8 cellular contexts compared by ENCODE assay signal in genomic region chrX:40104649-40105015, GRCh38. TPM values are rescaled to one million over a fixed set of nuclear protein-coding genes. Genes with fewer than 3 reads are reported as not detected.
DNase-seq lines count a peak whose midpoint lies in the region; ATAC-seq and TF ChIP-seq lines count a peak whose summit lies in the region.

No MANE protein-coding gene starts in this region.

- H3K4me1 ChIP-seq in hepatocyte (ENCODE audit: insufficient read depth) (peaks cover 58% of the 10 kb centered on the region), smooth muscle cell (ENCODE audit: low read depth) (peaks cover 55% of the 10 kb centered on the region)

- POLR2A ChIA-PET in activated CD8-positive, alpha-beta T cell treated with anti-CD3 and anti-CD28 coated beads, Interleukin-2, amount 10 ng/mL, durations not matched to agents 7 days and 5 days (lab: Charles Lee) = interaction anchor here (1.1 to 2.0 kb wide), 3 partner anchors 48 to 65 kb away, joined by 3 to 9 read pairs (median 6); no protein-coding TSS in a partner anchor

- WGBS in hepatocyte (ENCODE audit: low lambda C conversion rate, missing lambda C conversion rate) = 21% methylated on average over 37 of the region's 39 CpGs
- WGBS in smooth muscle cell (ENCODE audit: low lambda C conversion rate) = 3% methylated on average over 39 of the region's 39 CpGs

- no peaks in the 10 kb centered on the region for H3K36me3 ChIP-seq in hepatocyte (replicated peaks; ENCODE audit: insufficient read depth, low read depth)
- H3K36me3 ChIP-seq in smooth muscle cell (ENCODE audit: low read depth) = no peaks in the 10 kb centered on the region

- DNase-seq in activated CD8-positive, alpha-beta memory T cell treated with anti-CD3 and anti-CD28 coated beads, Interleukin-2, amount 10 ng/mL, durations not matched to agents 7 days and 5 days = no peak
- DNase-seq in activated CD8-positive, alpha-beta memory T cell treated with anti-CD3 and anti-CD28 coated beads, Interleukin-2, amount 50 U/mL, for 48 hours = no peak
- no peak for DNase-seq in activated CD8-positive, alpha-beta T cell treated with anti-CD3 and anti-CD28 coated beads, Interleukin-2, amount 10 ng/mL, durations not matched to agents 7 days and 5 days
- DNase-seq in hepatocyte (ENCODE audit: low spot score) (peak; percentile 82), smooth muscle cell (lab: John Stamatoyannopoulos, UW; ENCODE audit: unreplicated experiment) (peak; percentile 45), NCI-H345 (lab: John Stamatoyannopoulos, UW) (no peak)

- no peaks in the 10 kb centered on the region for H3K36me3 Mint-ChIP-seq in activated CD8-positive, alpha-beta memory T cell treated with anti-CD3 and anti-CD28 coated beads, Interleukin-2, amount 10 ng/mL, durations not matched to agents 7 days and 5 days
- no peaks in the 10 kb centered on the region for H3K36me3 Mint-ChIP-seq in activated CD8-positive, alpha-beta T cell treated with anti-CD3 and anti-CD28 coated beads, Interleukin-2, amount 10 ng/mL, durations not matched to agents 7 days and 5 days (ENCODE audit: low read depth)

- H3K4me3 ChIP-seq in hepatocyte = peak overlapping the region; percentile 38
- peak overlapping the region; percentile 74 for H3K4me3 ChIP-seq in smooth muscle cell

- peak; percentile 9 for ATAC-seq in activated CD8-positive, alpha-beta memory T cell treated with anti-CD3 and anti-CD28 coated beads, Interleukin-2, amount 10 ng/mL, durations not matched to agents 7 days and 5 days
- ATAC-seq in HG03354 (IDR thresholded peaks at IDR 0.05; ENCODE audit: poor library complexity, severe bottlenecking, unreplicated experiment) (peak; percentile 38), HG03442 (IDR thresholded peaks at IDR 0.05; ENCODE audit: unreplicated experiment) (no peak)
- ATAC-seq in activated CD8-positive, alpha-beta T cell treated with anti-CD3 and anti-CD28 coated beads, Interleukin-2, amount 10 ng/mL, durations not matched to agents 7 days and 5 days = peak; percentile 5

- H3K9ac ChIP-seq in smooth muscle cell (ENCODE audit: low read depth) = peak overlapping the region; percentile 38

- H3K9me2 ChIP-seq in hepatocyte (replicated peaks; ENCODE audit: insufficient read depth) = no peaks in the 10 kb centered on the region

- H3K9me3 ChIP-seq in hepatocyte (ENCODE audit: low read depth) (no peaks in the 10 kb centered on the region), smooth muscle cell (replicated peaks; ENCODE audit: low read depth) (no peaks in the 10 kb centered on the region)

- peaks cover 24% of the 10 kb centered on the region for H3F3A ChIP-seq in smooth muscle cell (ENCODE audit: low read depth)

- no peak overlapping the region for H3K27ac Mint-ChIP-seq in activated CD8-positive, alpha-beta memory T cell treated with anti-CD3 and anti-CD28 coated beads, Interleukin-2, amount 10 ng/mL, durations not matched to agents 7 days and 5 days
- no peak overlapping the region for H3K27ac Mint-ChIP-seq in activated CD8-positive, alpha-beta T cell treated with anti-CD3 and anti-CD28 coated beads, Interleukin-2, amount 10 ng/mL, durations not matched to agents 7 days and 5 days

- H2AFZ ChIP-seq in hepatocyte = no peak overlapping the region
- no peak overlapping the region for H2AFZ ChIP-seq in smooth muscle cell (ENCODE audit: low read depth)

- CTCF ChIA-PET in activated CD8-positive, alpha-beta memory T cell treated with anti-CD3 and anti-CD28 coated beads, Interleukin-2, amount 10 ng/mL, durations not matched to agents 7 days and 5 days (lab: Charles Lee) = interaction anchor here (0.9 kb wide), 1 partner anchor 9 kb away, joined by 3 read pairs; no protein-coding TSS in a partner anchor
- CTCF ChIA-PET in activated CD8-positive, alpha-beta T cell treated with anti-CD3 and anti-CD28 coated beads, Interleukin-2, amount 10 ng/mL, durations not matched to agents 7 days and 5 days (lab: Charles Lee) = interaction anchor here (1.4 to 1.6 kb wide), 2 partner anchors 63 to 104 kb away, joined by 3 to 4 read pairs; no protein-coding TSS in a partner anchor

- H3K4me3 Mint-ChIP-seq in activated CD8-positive, alpha-beta memory T cell treated with anti-CD3 and anti-CD28 coated beads, Interleukin-2, amount 10 ng/mL, durations not matched to agents 7 days and 5 days = peak overlapping the region; percentile 20
- H3K4me3 Mint-ChIP-seq in activated CD8-positive, alpha-beta T cell treated with anti-CD3 and anti-CD28 coated beads, Interleukin-2, amount 10 ng/mL, durations not matched to agents 7 days and 5 days = peak overlapping the region; percentile 45

- peaks cover 15% of the 10 kb centered on the region for H3K4me1 Mint-ChIP-seq in activated CD8-positive, alpha-beta memory T cell treated with anti-CD3 and anti-CD28 coated beads, Interleukin-2, amount 10 ng/mL, durations not matched to agents 7 days and 5 days
- peaks cover 17% of the 10 kb centered on the region for H3K4me1 Mint-ChIP-seq in activated CD8-positive, alpha-beta T cell treated with anti-CD3 and anti-CD28 coated beads, Interleukin-2, amount 10 ng/mL, durations not matched to agents 7 days and 5 days (ENCODE audit: low read depth)

- TF ChIP-seq CTCF in hepatocyte (IDR thresholded peaks at IDR 0.05; ENCODE audit: poor library complexity) = no peak
- TF ChIP-seq CTCF in smooth muscle cell (IDR thresholded peaks at IDR 0.05; ENCODE audit: borderline replicate concordance, insufficient read depth, poor library complexity, severe bottlenecking) = no peak

- no peaks in the 10 kb centered on the region for H3K9me3 Mint-ChIP-seq in activated CD8-positive, alpha-beta memory T cell treated with anti-CD3 and anti-CD28 coated beads, Interleukin-2, amount 10 ng/mL, durations not matched to agents 7 days and 5 days (ENCODE audit: low read depth)
- no peaks in the 10 kb centered on the region for H3K9me3 Mint-ChIP-seq in activated CD8-positive, alpha-beta T cell treated with anti-CD3 and anti-CD28 coated beads, Interleukin-2, amount 10 ng/mL, durations not matched to agents 7 days and 5 days (ENCODE audit: insufficient read depth)

- H3K27me3 Mint-ChIP-seq in activated CD8-positive, alpha-beta memory T cell treated with anti-CD3 and anti-CD28 coated beads, Interleukin-2, amount 10 ng/mL, durations not matched to agents 7 days and 5 days = no peaks in the 10 kb centered on the region
- H3K27me3 Mint-ChIP-seq in activated CD8-positive, alpha-beta T cell treated with anti-CD3 and anti-CD28 coated beads, Interleukin-2, amount 10 ng/mL, durations not matched to agents 7 days and 5 days (ENCODE audit: low read depth) = no peaks in the 10 kb centered on the region

- H3K27me3 ChIP-seq in hepatocyte (peaks cover 43% of the 10 kb centered on the region), smooth muscle cell (ENCODE audit: low read depth) (peaks cover 6% of the 10 kb centered on the region)

- H3K4me2 ChIP-seq in hepatocyte (peak overlapping the region; percentile 96), smooth muscle cell (peak overlapping the region; percentile 86)

- no peaks in the 10 kb centered on the region for H4K20me1 ChIP-seq in hepatocyte (ENCODE audit: insufficient read depth, poor library complexity, severe bottlenecking)
- H4K20me1 ChIP-seq in smooth muscle cell (ENCODE audit: low read depth) = peaks cover 8% of the 10 kb centered on the region

- H3K27ac ChIP-seq in hepatocyte (peak overlapping the region; percentile 93), smooth muscle cell (ENCODE audit: low read depth) (no peak overlapping the region)

- H3K79me2 ChIP-seq in hepatocyte (peaks cover 4% of the 10 kb centered on the region), smooth muscle cell (ENCODE audit: low read depth) (no peaks in the 10 kb centered on the region)

RNA-seq across cellular contexts. Expression of gene BCOR, which starts 6.9 kb away (rescaled TPM):
- 10 to 100 TPM; 43.9 to 58.0 TPM for total RNA-seq in activated CD8-positive, alpha-beta memory T cell treated with anti-CD3 and anti-CD28 coated beads, Interleukin-2, amount 10 ng/mL, durations not matched to agents 7 days and 5 days
- total RNA-seq in activated CD8-positive, alpha-beta T cell treated with anti-CD3 and anti-CD28 coated beads, Interleukin-2, amount 10 ng/mL, durations not matched to agents 7 days and 5 days = 10 to 100 TPM; 41.5 to 45.5 TPM
- total RNA-seq in hepatocyte = 22.7 and 22.9 TPM in 2 replicates
- polyA plus RNA-seq in hepatocyte = 13.6 and 15.3 TPM in 2 replicates
- total RNA-seq in smooth muscle cell = 28.0 and 28.5 TPM in 2 replicates
- polyA plus RNA-seq in smooth muscle cell = 13.1 and 19.5 TPM in 2 replicates

Comparison
In these comparisons a context has a peak if more than half of its experiments do, and no peak if none do; other contexts are left out.
1. DNase-seq: peak in hepatocyte (single experiment) and smooth muscle cell (single experiment); none in activated CD8-positive, alpha-beta memory T cell treated with anti-CD3 and anti-CD28 coated beads, Interleukin-2, amount 10 ng/mL, durations not matched to agents 7 days and 5 days (single experiment), activated CD8-positive, alpha-beta memory T cell treated with anti-CD3 and anti-CD28 coated beads, Interleukin-2, amount 50 U/mL, for 48 hours (single experiment), activated CD8-positive, alpha-beta T cell treated with anti-CD3 and anti-CD28 coated beads, Interleukin-2, amount 10 ng/mL, durations not matched to agents 7 days and 5 days (single experiment) and NCI-H345 (single experiment).